Comparison of ENCODE assay signal across 9 cellular contexts in genomic region chr7:99324966-99325596, GRCh38. TPM values are rescaled to one million over a fixed set of nuclear protein-coding genes. Genes with fewer than 3 reads are reported as not detected.
DNase-seq lines count a peak whose midpoint lies in the region; ATAC-seq and TF ChIP-seq lines count a peak whose summit lies in the region.
"Had no signal": no experiment of that assay in that cellular context is flagged by ENCODE, and none has a peak within 500 bp of the region (broad histone marks: within the 10 kb centered on the region; RNA-seq: fewer than 3 reads in every experiment).

No MANE protein-coding gene starts in this region.

- H3K36me3 Mint-ChIP-seq in activated T-helper 2 cell treated with anti-CD3 and anti-CD28 coated beads, Interferon-gamma antibody, Interleukin-2, Interleukin-4, amounts not matched to agents 10 μg/mL and 5 μg/mL and 100 μg/mL, durations not matched to agents 14 hours and 24 hours and 36 hours (ENCODE audit: low read depth) = peaks cover 17% of the 10 kb centered on the region

- H3K4me3 Mint-ChIP-seq in activated T-helper 2 cell treated with anti-CD3 and anti-CD28 coated beads, Interferon-gamma antibody, Interleukin-2, Interleukin-4, amounts not matched to agents 10 μg/mL and 5 μg/mL and 100 μg/mL, durations not matched to agents 14 hours and 24 hours and 36 hours (ENCODE audit: low read depth) = peak overlapping the region; percentile 93
- peak overlapping the region; percentile 98 to 99 for H3K4me3 Mint-ChIP-seq in stimulated activated naive CD8-positive, alpha-beta T cell treated with anti-CD3 and anti-CD28 coated beads, Interleukin-15, amount 100 ng/mL, for 72 hours

- H3K36me3 ChIP-seq in iPS-20b (ENCODE audit: insufficient read depth, low read depth, low read length) = no peaks in the 10 kb centered on the region

- H3K4me3 ChIP-seq in GM12864 (ENCODE audit: low read depth, low read length) (peak overlapping the region; percentile 83), iPS-20b (ENCODE audit: low read length) (peak overlapping the region; percentile 84)

- intact Hi-C loops in activated T-helper 2 cell treated with anti-CD3 and anti-CD28 coated beads, Interferon-gamma antibody, Interleukin-2, Interleukin-4, amounts not matched to agents 10 μg/mL and 5 μg/mL and 100 μg/mL, durations not matched to agents 14 hours and 24 hours and 36 hours (cut with micrococcal nuclease) = loop anchor here (5.0 kb wide), 1 partner anchor 183 kb away; the partner anchor contains the start of gene SMURF1

- H3K27me3 Mint-ChIP-seq in activated T-helper 2 cell treated with anti-CD3 and anti-CD28 coated beads, Interferon-gamma antibody, Interleukin-2, Interleukin-4, amounts not matched to agents 10 μg/mL and 5 μg/mL and 100 μg/mL, durations not matched to agents 14 hours and 24 hours and 36 hours (ENCODE audit: low read depth) = peaks cover 4% of the 10 kb centered on the region
- no peaks in the 10 kb centered on the region for H3K27me3 Mint-ChIP-seq in stimulated activated naive CD8-positive, alpha-beta T cell treated with anti-CD3 and anti-CD28 coated beads, Interleukin-15, amount 100 ng/mL, for 72 hours

- peak; percentile 6 for ATAC-seq in HG02885 (IDR thresholded peaks at IDR 0.05; ENCODE audit: poor library complexity, unreplicated experiment)
- peak; percentile 16 for ATAC-seq in stimulated activated naive CD8-positive, alpha-beta T cell treated with anti-CD3 and anti-CD28 coated beads, Interleukin-15, amount 100 ng/mL, for 72 hours

- H3K9ac ChIP-seq in iPS-20b (ENCODE audit: low read depth, low read length) = peak overlapping the region; percentile 93

- peaks cover 7% of the 10 kb centered on the region; the same call in 1 of the 2 replicates for H3K4me1 ChIP-seq in iPS-20b (ENCODE audit: insufficient read depth, low read length)

- no peaks in the 10 kb centered on the region for H3K9me3 ChIP-seq in iPS-20b (ENCODE audit: insufficient read depth, low read depth, low read length)

- H3K27ac ChIP-seq in iPS-20b (ENCODE audit: low read length) = peak overlapping the region; percentile 65

- peaks cover 30% of the 10 kb centered on the region for H3K4me1 Mint-ChIP-seq in activated T-helper 2 cell treated with anti-CD3 and anti-CD28 coated beads, Interferon-gamma antibody, Interleukin-2, Interleukin-4, amounts not matched to agents 10 μg/mL and 5 μg/mL and 100 μg/mL, durations not matched to agents 14 hours and 24 hours and 36 hours (ENCODE audit: low read depth)
- H3K4me1 Mint-ChIP-seq in stimulated activated naive CD8-positive, alpha-beta T cell treated with anti-CD3 and anti-CD28 coated beads, Interleukin-15, amount 100 ng/mL, for 72 hours = peaks cover 44% of the 10 kb centered on the region

- H3K27me3 ChIP-seq in iPS-20b (ENCODE audit: insufficient read depth, low read length) = no peaks in the 10 kb centered on the region

- no peaks in the 10 kb centered on the region for H3K9me3 Mint-ChIP-seq in activated T-helper 2 cell treated with anti-CD3 and anti-CD28 coated beads, Interferon-gamma antibody, Interleukin-2, Interleukin-4, amounts not matched to agents 10 μg/mL and 5 μg/mL and 100 μg/mL, durations not matched to agents 14 hours and 24 hours and 36 hours
- H3K9me3 Mint-ChIP-seq in stimulated activated naive CD8-positive, alpha-beta T cell treated with anti-CD3 and anti-CD28 coated beads, Interleukin-15, amount 100 ng/mL, for 72 hours = no peaks in the 10 kb centered on the region

- TF ChIP-seq CTCF in GM12864 (IDR thresholded peaks at IDR 0.05; ENCODE audit: low read depth, low read length, missing control alignments) = no peak

- peak overlapping the region; percentile 88 for H3K27ac Mint-ChIP-seq in activated T-helper 2 cell treated with anti-CD3 and anti-CD28 coated beads, Interferon-gamma antibody, Interleukin-2, Interleukin-4, amounts not matched to agents 10 μg/mL and 5 μg/mL and 100 μg/mL, durations not matched to agents 14 hours and 24 hours and 36 hours
- H3K27ac Mint-ChIP-seq in stimulated activated naive CD8-positive, alpha-beta T cell treated with anti-CD3 and anti-CD28 coated beads, Interleukin-15, amount 100 ng/mL, for 72 hours = peak overlapping the region; percentile 81 to 97

- DNase-seq in GM12864 (ENCODE audit: low read depth) = no peak
- DNase-seq in activated T-helper 2 cell treated with anti-CD3 and anti-CD28 coated beads, Interferon-gamma antibody, Interleukin-2, Interleukin-4, amounts not matched to agents 10 μg/mL and 5 μg/mL and 100 μg/mL, durations not matched to agents 14 hours and 24 hours and 36 hours (ENCODE audit: low spot score) = no peak
- DNase-seq in stimulated activated naive CD8-positive, alpha-beta T cell treated with anti-CD3 and anti-CD28 coated beads, Interleukin-15, amount 100 ng/mL, for 72 hours = no peak
- DNase-seq in Ammon's horn (ENCODE audit: low spot score) = no peak
- no peak for DNase-seq in ureter (ENCODE audit: low spot score)
- DNase-seq in putamen (ENCODE audit: low spot score) = no peak

RNA-seq across cellular contexts. Expression of gene ARPC1A, which starts 0.6 kb away (rescaled TPM):
- 79.8 and 83.4 TPM in 2 replicates for total RNA-seq in activated T-helper 2 cell treated with anti-CD3 and anti-CD28 coated beads, Interferon-gamma antibody, Interleukin-2, Interleukin-4, amounts not matched to agents 10 μg/mL and 5 μg/mL and 100 μg/mL, durations not matched to agents 14 hours and 24 hours and 36 hours
- 127 TPM for total RNA-seq in ureter

RNA-seq across cellular contexts. Expression of gene ARPC1B, which starts 49.4 kb away (rescaled TPM):
- total RNA-seq in activated T-helper 2 cell treated with anti-CD3 and anti-CD28 coated beads, Interferon-gamma antibody, Interleukin-2, Interleukin-4, amounts not matched to agents 10 μg/mL and 5 μg/mL and 100 μg/mL, durations not matched to agents 14 hours and 24 hours and 36 hours = 264 and 265 TPM in 2 replicates
- 94.0 TPM for total RNA-seq in ureter

RNA-seq across cellular contexts. Expression of gene MYH16, which starts 52.4 kb away (rescaled TPM):
- total RNA-seq in activated T-helper 2 cell treated with anti-CD3 and anti-CD28 coated beads, Interferon-gamma antibody, Interleukin-2, Interleukin-4, amounts not matched to agents 10 μg/mL and 5 μg/mL and 100 μg/mL, durations not matched to agents 14 hours and 24 hours and 36 hours = not detected in 2 replicates
- not detected for total RNA-seq in ureter
- total RNA-seq: T-helper 1 cell treated with Interleukin-12 subunit alpha and Interleukin-12 subunit beta and Interleukin-4 antibody, amounts not matched to agents 30 ng/mL and 1 ng/mL, for 36 hours had no signal
